Comparison of ENCODE assay signal across 8 cellular contexts in the genomic region with DNA sequence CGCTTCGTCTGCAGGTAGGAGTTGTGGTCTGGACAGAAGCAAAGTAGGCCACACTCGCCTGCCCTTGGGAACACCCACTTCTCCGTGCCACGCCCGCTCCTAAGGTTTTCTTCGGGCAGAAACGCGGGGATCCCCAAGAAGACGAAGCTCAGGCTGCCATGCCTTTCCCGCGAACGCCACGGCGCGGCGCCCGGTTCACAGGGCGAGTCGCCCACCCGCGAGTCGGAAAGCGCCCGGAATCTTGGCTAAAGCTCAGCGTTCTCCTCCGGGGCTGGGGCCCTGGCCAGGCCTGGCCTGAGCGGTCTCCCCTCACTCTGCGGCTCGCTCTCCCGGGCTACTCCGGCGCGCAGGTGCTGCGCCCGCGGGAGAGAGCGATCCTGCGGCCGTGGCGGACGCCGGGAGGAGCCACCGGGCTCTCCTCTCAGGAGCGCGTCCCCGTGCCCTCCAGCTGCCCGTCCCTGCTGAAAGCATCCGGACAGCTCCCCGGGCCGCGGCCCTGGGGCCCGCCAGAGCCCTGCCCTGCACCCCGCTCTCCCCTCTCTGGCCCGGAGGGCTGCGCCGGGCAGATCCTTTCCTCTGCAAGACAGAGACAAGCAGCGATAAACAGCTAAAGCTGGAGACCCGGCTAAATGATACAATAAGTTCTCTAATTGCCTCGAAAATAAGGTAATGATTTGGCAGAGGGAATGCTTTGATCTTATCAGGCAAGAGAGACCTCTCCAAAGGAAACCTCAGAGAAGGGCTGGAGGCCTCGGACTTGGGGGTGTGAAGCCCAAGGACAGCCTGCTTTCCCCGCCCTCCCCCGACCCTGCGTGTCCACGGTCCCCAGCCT. TPM values are rescaled to one million over a fixed set of nuclear protein-coding genes. Genes with fewer than 3 reads are reported as not detected.
DNase-seq lines count a peak whose midpoint lies in the region; ATAC-seq and TF ChIP-seq lines count a peak whose summit lies in the region.

No MANE protein-coding gene starts in this region.

- H3K9me3 Mint-ChIP-seq in activated naive CD8-positive, alpha-beta T cell treated with anti-CD3 and anti-CD28 coated beads, Interleukin-2, amount 10 ng/mL, durations not matched to agents 7 days and 5 days: no peaks in the 10 kb centered on the region
- H3K9me3 Mint-ChIP-seq in osteocyte (ENCODE audit: unreplicated experiment): no peaks in the 10 kb centered on the region

- no peak overlapping the region for H3K27ac ChIP-seq in HUES48 (ENCODE audit: low read depth, low read length)

- no peak overlapping the region for H3K27ac Mint-ChIP-seq in activated naive CD8-positive, alpha-beta T cell treated with anti-CD3 and anti-CD28 coated beads, Interleukin-2, amount 10 ng/mL, durations not matched to agents 7 days and 5 days
- no peak overlapping the region for H3K27ac Mint-ChIP-seq in osteocyte (ENCODE audit: unreplicated experiment)

- no peaks in the 10 kb centered on the region for H3K36me3 Mint-ChIP-seq in activated naive CD8-positive, alpha-beta T cell treated with anti-CD3 and anti-CD28 coated beads, Interleukin-2, amount 10 ng/mL, durations not matched to agents 7 days and 5 days
- H3K36me3 Mint-ChIP-seq in osteocyte (ENCODE audit: unreplicated experiment): no peaks in the 10 kb centered on the region

- peak; percentile 56 for DNase-seq in GM12865 (ENCODE audit: low read depth)
- peak; percentile 76 for DNase-seq in activated naive CD8-positive, alpha-beta T cell treated with anti-CD3 and anti-CD28 coated beads, Interleukin-2, amount 10 ng/mL, durations not matched to agents 7 days and 5 days
- peak; percentile 83 for DNase-seq in Right ventricle myocardium superior
- peak; percentile 91 for DNase-seq in osteocyte (ENCODE audit: extremely low spot score, unreplicated experiment)
- peak; percentile 73 for DNase-seq in ureter (ENCODE audit: low spot score)

- peak; percentile 93 for ATAC-seq in SK-N-SH treated with all-trans-retinoic acid at 6 μM for 48 hours
- ATAC-seq in activated naive CD8-positive, alpha-beta T cell treated with anti-CD3 and anti-CD28 coated beads, Interleukin-2, amount 10 ng/mL, durations not matched to agents 7 days and 5 days (ENCODE audit: low read depth): peak; percentile 74
- peak; percentile 95 for ATAC-seq in Right ventricle myocardium superior (ENCODE audit: poor library complexity)
- ATAC-seq in GM21447 (IDR thresholded peaks at IDR 0.05; ENCODE audit: unreplicated experiment): no peak

- no peak overlapping the region for H3K9ac ChIP-seq in HUES48 (ENCODE audit: low read depth, low read length)

- POLR2A ChIA-PET in activated naive CD8-positive, alpha-beta T cell treated with anti-CD3 and anti-CD28 coated beads, Interleukin-2, amount 10 ng/mL, durations not matched to agents 7 days and 5 days (lab: Charles Lee): interaction anchor here (0.6 to 1.6 kb wide), 5 partner anchors 116 to 203 kb away, joined by 3 to 7 read pairs (median 4); partner anchors contain the start of gene ST7L

- peak overlapping the region; percentile 25; the same call in 1 of the 2 replicates for H3K4me3 ChIP-seq in GM12865 (ENCODE audit: low read depth, low read length)
- peak overlapping the region; percentile 65 for H3K4me3 ChIP-seq in HUES48 (ENCODE audit: low read depth, low read length)

- H3K4me3 Mint-ChIP-seq in activated naive CD8-positive, alpha-beta T cell treated with anti-CD3 and anti-CD28 coated beads, Interleukin-2, amount 10 ng/mL, durations not matched to agents 7 days and 5 days: peak overlapping the region; percentile 70
- peak overlapping the region; percentile 69 for H3K4me3 Mint-ChIP-seq in osteocyte (ENCODE audit: unreplicated experiment)

- TF ChIP-seq CTCF in GM12865 (IDR thresholded peaks at IDR 0.05; ENCODE audit: insufficient read depth, low read depth, low read length, missing control alignments) (peak; percentile 70), osteocyte (IDR thresholded peaks at IDR 0.05) (peak; percentile 81)

- H3K36me3 ChIP-seq in HUES48 (ENCODE audit: control insufficient read depth, insufficient read depth, low read length): no peaks in the 10 kb centered on the region

- H3K4me1 ChIP-seq in HUES48 (ENCODE audit: control insufficient read depth, insufficient read depth, low read length): no peaks in the 10 kb centered on the region; the same call in 1 of the 2 replicates

- H3K9me3 ChIP-seq in HUES48 (ENCODE audit: control insufficient read depth, insufficient read depth, low read length): no peaks in the 10 kb centered on the region

- peaks cover 79% of the 10 kb centered on the region for H3K27me3 ChIP-seq in HUES48 (ENCODE audit: control insufficient read depth, insufficient read depth, low read length)

- H3K4me1 Mint-ChIP-seq in activated naive CD8-positive, alpha-beta T cell treated with anti-CD3 and anti-CD28 coated beads, Interleukin-2, amount 10 ng/mL, durations not matched to agents 7 days and 5 days: peaks cover 1% of the 10 kb centered on the region
- peaks cover 14% of the 10 kb centered on the region for H3K4me1 Mint-ChIP-seq in osteocyte (ENCODE audit: unreplicated experiment)

- intact Hi-C loops in Right ventricle myocardium superior (cut with DNase I): loop anchor here (10.0 kb wide), 2 partner anchors 113 to 213 kb away; partner anchors contain the start of genes CAPZA1, PPM1J and ST7L

- H3K27me3 Mint-ChIP-seq in activated naive CD8-positive, alpha-beta T cell treated with anti-CD3 and anti-CD28 coated beads, Interleukin-2, amount 10 ng/mL, durations not matched to agents 7 days and 5 days: peaks cover 66% of the 10 kb centered on the region
- H3K27me3 Mint-ChIP-seq in osteocyte (ENCODE audit: unreplicated experiment): peaks cover 7% of the 10 kb centered on the region

TF ChIP-seq in SK-N-SH treated with all-trans-retinoic acid at 6 μM for 48 hours, 23 proteins besides CTCF, POLR2A, EP300 and RAD21:
- TF ChIP-seq, protein P1, sequence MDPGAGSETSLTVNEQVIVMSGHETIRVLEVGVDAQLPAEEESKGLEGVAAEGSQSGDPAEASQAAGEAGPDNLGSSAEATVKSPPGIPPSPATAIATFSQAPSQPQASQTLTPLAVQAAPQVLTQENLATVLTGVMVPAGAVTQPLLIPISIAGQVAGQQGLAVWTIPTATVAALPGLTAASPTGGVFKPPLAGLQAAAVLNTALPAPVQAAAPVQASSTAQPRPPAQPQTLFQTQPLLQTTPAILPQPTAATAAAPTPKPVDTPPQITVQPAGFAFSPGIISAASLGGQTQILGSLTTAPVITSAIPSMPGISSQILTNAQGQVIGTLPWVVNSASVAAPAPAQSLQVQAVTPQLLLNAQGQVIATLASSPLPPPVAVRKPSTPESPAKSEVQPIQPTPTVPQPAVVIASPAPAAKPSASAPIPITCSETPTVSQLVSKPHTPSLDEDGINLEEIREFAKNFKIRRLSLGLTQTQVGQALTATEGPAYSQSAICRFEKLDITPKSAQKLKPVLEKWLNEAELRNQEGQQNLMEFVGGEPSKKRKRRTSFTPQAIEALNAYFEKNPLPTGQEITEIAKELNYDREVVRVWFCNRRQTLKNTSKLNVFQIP (CRISPR knock-in tag; IDR thresholded peaks at IDR 0.05; ENCODE audit: borderline replicate concordance, low read depth): no peak
- TF ChIP-seq ZFP3 (CRISPR knock-in tag; IDR thresholded peaks at IDR 0.05): 0 out of 2 replicates have a peak, but pooled peaks have one; percentile 8
- no peak for TF ChIP-seq ZFP30 (CRISPR knock-in tag; IDR thresholded peaks at IDR 0.05)
- TF ChIP-seq ISL1 (CRISPR knock-in tag; IDR thresholded peaks at IDR 0.05): no peak
- no peak for TF ChIP-seq CSRNP3 (CRISPR knock-in tag; IDR thresholded peaks at IDR 0.05)

RNA-seq across cellular contexts. Expression of gene WNT2B, which starts 6.7 kb away (rescaled TPM):
- total RNA-seq in activated naive CD8-positive, alpha-beta T cell treated with anti-CD3 and anti-CD28 coated beads, Interleukin-2, amount 10 ng/mL, durations not matched to agents 7 days and 5 days: under 1 TPM; 0.22 to 0.34 TPM
- total RNA-seq in Right ventricle myocardium superior (1.2 TPM), osteocyte (2.3 TPM in 2 replicates), ureter (5.6 TPM)
